ENCODE assay signal across 11 cellular contexts in genomic region chr1:74812180-74812541, GRCh38.
A peak's percentile ranks its signal among the peaks of the same experiment; 100 is the strongest.
DNase-seq lines count a peak whose midpoint lies in the region; ATAC-seq and TF ChIP-seq lines count a peak whose summit lies in the region.
"Had no signal": no experiment of that assay in that cellular context is flagged by ENCODE, and none has a peak within 500 bp of the region (broad histone marks: within the 10 kb centered on the region; RNA-seq: fewer than 3 reads in every experiment).

No MANE protein-coding gene starts in this region.

- DNase-seq in GM12865 (ENCODE audit: low read depth) (peak; percentile 80), progenitor cell of endocrine pancreas (ENCODE audit: low spot score, unreplicated experiment) (no peak), A172 (ENCODE audit: low spot score) (no peak), Right ventricle myocardium inferior (ENCODE audit: missing footprints) (no peak), NCI-H510A treated with DMSO at 0.1 percent for 48 hours (lab: John Stamatoyannopoulos, UW) (no peak)
- DNase-seq: brain microvascular endothelial cell, upper lobe of left lung had no signal

- no peak overlapping the region for H3K27ac Mint-ChIP-seq in progenitor cell of endocrine pancreas

- peak; percentile 93 for ATAC-seq in GM19351 (IDR thresholded peaks at IDR 0.05; ENCODE audit: unreplicated experiment)
- peak; percentile 96 for ATAC-seq in HG02642 (IDR thresholded peaks at IDR 0.05; ENCODE audit: poor library complexity, unreplicated experiment)
- peak; percentile 93 for ATAC-seq in HG03378 (IDR thresholded peaks at IDR 0.05; ENCODE audit: unreplicated experiment)
- ATAC-seq in Right ventricle myocardium inferior = no peak
- ATAC-seq: sciatic nerve had no signal

- intact Hi-C loops in Right ventricle myocardium inferior (cut with DNase I) = no loop called here

- H3K4me3 Mint-ChIP-seq in progenitor cell of endocrine pancreas (ENCODE audit: low read depth) = no peak overlapping the region

- H3K4me1 Mint-ChIP-seq in progenitor cell of endocrine pancreas (ENCODE audit: low read depth) = no peaks in the 10 kb centered on the region

- no peaks in the 10 kb centered on the region for H3K36me3 Mint-ChIP-seq in progenitor cell of endocrine pancreas (ENCODE audit: insufficient read depth)

- H3K27me3 Mint-ChIP-seq in progenitor cell of endocrine pancreas = no peaks in the 10 kb centered on the region

- TF ChIP-seq CTCF in GM12865 (IDR thresholded peaks at IDR 0.05; ENCODE audit: insufficient read depth, low read depth, low read length, missing control alignments) = no peak
- no peak for TF ChIP-seq CTCF in progenitor cell of endocrine pancreas (IDR thresholded peaks at IDR 0.05; ENCODE audit: unreplicated experiment)

- no peaks in the 10 kb centered on the region for H3K9me3 Mint-ChIP-seq in progenitor cell of endocrine pancreas (ENCODE audit: low read depth)

- no peak overlapping the region for H3K4me3 ChIP-seq in GM12865 (ENCODE audit: low read depth, low read length)
- H3K4me3 ChIP-seq: upper lobe of left lung had no signal
